ENCODE assay signal across 17 cellular contexts in genomic region chr20:62960446-62961309, GRCh38. TPM values are rescaled to one million over a fixed set of nuclear protein-coding genes. Genes with fewer than 3 reads are reported as not detected.
"Had no signal": no experiment of that assay in that cellular context is flagged by ENCODE, and none has a peak within 500 bp of the region (broad histone marks: within the 10 kb centered on the region; RNA-seq: fewer than 3 reads in every experiment).

No MANE protein-coding gene starts in this region.

RNA-seq across cellular contexts. Expression of gene BHLHE23, which starts 46.1 kb away (rescaled TPM):
- total RNA-seq: activated CD8-positive, alpha-beta memory T cell treated with anti-CD3 and anti-CD28 coated beads for 36 hours; activated naive CD8-positive, alpha-beta T cell treated with anti-CD3 and anti-CD28 coated beads for 36 hours; activated T-cell treated with anti-CD3 and anti-CD28 coated beads, Interleukin-2, amount 50 U/mL, for 4 hours; activated T-helper 2 cell treated with anti-CD3 and anti-CD28 coated beads, Interferon-gamma antibody, Interleukin-2, Interleukin-4, amounts not matched to agents 10 μg/mL and 5 μg/mL and 100 μg/mL, durations not matched to agents 14 hours and 24 hours and 36 hours; astrocyte; colonic mucosa; dorsolateral prefrontal cortex; esophagus muscularis mucosa; frontal cortex; left ventricle myocardium superior; mammary epithelial cell; mesothelial cell of epicardium; naive thymus-derived CD8-positive, alpha-beta T cell; osteoblast; posterior vena cava; renal cortical epithelial cell; upper lobe of left lung had no signal
- polyA plus RNA-seq: mammary epithelial cell; naive thymus-derived CD8-positive, alpha-beta T cell had no signal
